Comparison of ENCODE assay signal across 11 cellular contexts in genomic region chr7:3244241-3244814, GRCh38. TPM values are rescaled to one million over a fixed set of nuclear protein-coding genes. Genes with fewer than 3 reads are reported as not detected.
DNase-seq lines count a peak whose midpoint lies in the region; ATAC-seq and TF ChIP-seq lines count a peak whose summit lies in the region.
"Had no signal": no experiment of that assay in that cellular context is flagged by ENCODE, and none has a peak within 500 bp of the region (broad histone marks: within the 10 kb centered on the region; RNA-seq: fewer than 3 reads in every experiment).

No MANE protein-coding gene starts in this region.

- no peaks in the 10 kb centered on the region for H3K4me1 ChIP-seq in psoas muscle

- WGBS in psoas muscle, 3 donors: 50 to 60% (median 54%) methylated on average over 7 of the region's 7 CpGs

- intact Hi-C loops in psoas muscle (cut with DNase I): no loop called here
- intact Hi-C loops in activated CD4-positive, alpha-beta T cell treated with anti-CD3 and anti-CD28 coated beads for 36 hours (cut with DNase I, micrococcal nuclease): no loop called here

- H3K9me3 Mint-ChIP-seq in osteocyte (ENCODE audit: unreplicated experiment): peaks cover 10% of the 10 kb centered on the region
- peaks cover 5% of the 10 kb centered on the region for H3K9me3 Mint-ChIP-seq in activated CD4-positive, alpha-beta T cell treated with anti-CD3 and anti-CD28 coated beads for 36 hours (ENCODE audit: low read depth)
- H3K9me3 Mint-ChIP-seq: activated naive CD4-positive, alpha-beta T cell treated with anti-CD3 and anti-CD28 coated beads, Interleukin-2, amount 50 U/mL, for 24 hours had no signal

- ATAC-seq in HG02759 (IDR thresholded peaks at IDR 0.05; ENCODE audit: unreplicated experiment) (no peak), psoas muscle (no peak)
- no peak for ATAC-seq in activated CD4-positive, alpha-beta T cell treated with anti-CD3 and anti-CD28 coated beads for 36 hours

- H3K27ac Mint-ChIP-seq in osteocyte (ENCODE audit: unreplicated experiment): no peak overlapping the region
- no peak overlapping the region for H3K27ac Mint-ChIP-seq in activated CD4-positive, alpha-beta T cell treated with anti-CD3 and anti-CD28 coated beads for 36 hours
- H3K27ac Mint-ChIP-seq: activated naive CD4-positive, alpha-beta T cell treated with anti-CD3 and anti-CD28 coated beads, Interleukin-2, amount 50 U/mL, for 24 hours had no signal

- H3K9me3 ChIP-seq in psoas muscle: no peaks in the 10 kb centered on the region
- H3K9me3 ChIP-seq: thyroid gland had no signal

- DNase-seq in ELF-1 (ENCODE audit: low read depth, low spot score) (peak; percentile 62), NCI-H69 (lab: John Stamatoyannopoulos, UW) (peak; percentile 90), dermis blood vessel endothelial cell (peak; percentile 24), osteocyte (ENCODE audit: extremely low spot score, unreplicated experiment) (peak; percentile 38), psoas muscle (no peak), NCI-H2029 (lab: John Stamatoyannopoulos, UW) (no peak)
- no peak for DNase-seq in activated CD4-positive, alpha-beta T cell treated with anti-CD3 and anti-CD28 coated beads for 36 hours
- DNase-seq: activated CD4-positive, alpha-beta T cell treated with anti-CD3 and anti-CD28 coated beads, Interleukin-2, amount 50 U/mL, for 1 hour; thyroid gland had no signal

- peaks cover 18% of the 10 kb centered on the region for H3K4me1 Mint-ChIP-seq in osteocyte (ENCODE audit: unreplicated experiment)
- no peaks in the 10 kb centered on the region for H3K4me1 Mint-ChIP-seq in activated CD4-positive, alpha-beta T cell treated with anti-CD3 and anti-CD28 coated beads for 36 hours
- H3K4me1 Mint-ChIP-seq: activated naive CD4-positive, alpha-beta T cell treated with anti-CD3 and anti-CD28 coated beads, Interleukin-2, amount 50 U/mL, for 24 hours had no signal

- POLR2A ChIA-PET in activated CD4-positive, alpha-beta T cell treated with anti-CD3 and anti-CD28 coated beads for 36 hours (lab: Charles Lee): no interaction called here

- no peak overlapping the region for H3K27ac ChIP-seq in psoas muscle
- H3K27ac ChIP-seq: thyroid gland had no signal

- no peak overlapping the region for H3K4me3 Mint-ChIP-seq in osteocyte (ENCODE audit: unreplicated experiment)
- H3K4me3 Mint-ChIP-seq in activated CD4-positive, alpha-beta T cell treated with anti-CD3 and anti-CD28 coated beads for 36 hours: no peak overlapping the region
- H3K4me3 Mint-ChIP-seq: activated naive CD4-positive, alpha-beta T cell treated with anti-CD3 and anti-CD28 coated beads, Interleukin-2, amount 50 U/mL, for 24 hours had no signal

- H3K4me3 ChIP-seq in psoas muscle: no peak overlapping the region
- H3K4me3 ChIP-seq: thyroid gland had no signal

- TF ChIP-seq CTCF in osteocyte (IDR thresholded peaks at IDR 0.05) (no peak), psoas muscle (IDR thresholded peaks at IDR 0.05) (no peak)

- CTCF ChIA-PET in activated CD4-positive, alpha-beta T cell treated with anti-CD3 and anti-CD28 coated beads for 36 hours (lab: Charles Lee): interaction anchor here (0.8 kb wide), 1 partner anchor 15 kb away, joined by 3 read pairs; no protein-coding TSS in a partner anchor

- no peaks in the 10 kb centered on the region for H3K36me3 Mint-ChIP-seq in osteocyte (ENCODE audit: unreplicated experiment)
- H3K36me3 Mint-ChIP-seq in activated CD4-positive, alpha-beta T cell treated with anti-CD3 and anti-CD28 coated beads for 36 hours (ENCODE audit: low read depth): no peaks in the 10 kb centered on the region
- H3K36me3 Mint-ChIP-seq: activated naive CD4-positive, alpha-beta T cell treated with anti-CD3 and anti-CD28 coated beads, Interleukin-2, amount 50 U/mL, for 24 hours had no signal

- H3K27me3 ChIP-seq in psoas muscle (ENCODE audit: insufficient read depth in 3 of 3, low read length in 2 of 3): no peaks in the 10 kb centered on the region
- H3K27me3 ChIP-seq: thyroid gland had no signal

- no peaks in the 10 kb centered on the region for H3K27me3 Mint-ChIP-seq in osteocyte (ENCODE audit: unreplicated experiment)
- no peaks in the 10 kb centered on the region for H3K27me3 Mint-ChIP-seq in activated CD4-positive, alpha-beta T cell treated with anti-CD3 and anti-CD28 coated beads for 36 hours
- H3K27me3 Mint-ChIP-seq: activated naive CD4-positive, alpha-beta T cell treated with anti-CD3 and anti-CD28 coated beads, Interleukin-2, amount 50 U/mL, for 24 hours had no signal

- H3K36me3 ChIP-seq in psoas muscle (ENCODE audit: insufficient read depth in 1 of 2, low read depth in 1 of 2): no peaks in the 10 kb centered on the region
- H3K36me3 ChIP-seq: thyroid gland had no signal

RNA-seq across cellular contexts. Expression of gene SDK1, which starts 56.7 kb away (rescaled TPM):
- total RNA-seq in dermis blood vessel endothelial cell (0.23 and 0.34 TPM in 2 replicates), osteocyte (5.4 and 5.6 TPM in 2 replicates), psoas muscle (1 to 10 TPM; 1.3 to 2.4 (median 1.7) TPM)
- under 1 TPM; 0.31 to 0.62 (median 0.58) TPM for polyA plus RNA-seq in psoas muscle
- 1 to 10 TPM; 1.1 to 1.9 TPM for total RNA-seq in activated CD4-positive, alpha-beta T cell treated with anti-CD3 and anti-CD28 coated beads for 36 hours

Comparison
In these comparisons a context has a peak if more than half of its experiments do, and no peak if none do; other contexts are left out.
1. DNase-seq: peak in ELF-1 (single experiment), NCI-H69 (single experiment), dermis blood vessel endothelial cell (single experiment) and osteocyte (single experiment); none in psoas muscle (0 of 2), activated CD4-positive, alpha-beta T cell treated with anti-CD3 and anti-CD28 coated beads for 36 hours (single experiment) and NCI-H2029 (single experiment).